ENCODE assay signal across 8 cellular contexts in the genomic region with DNA sequence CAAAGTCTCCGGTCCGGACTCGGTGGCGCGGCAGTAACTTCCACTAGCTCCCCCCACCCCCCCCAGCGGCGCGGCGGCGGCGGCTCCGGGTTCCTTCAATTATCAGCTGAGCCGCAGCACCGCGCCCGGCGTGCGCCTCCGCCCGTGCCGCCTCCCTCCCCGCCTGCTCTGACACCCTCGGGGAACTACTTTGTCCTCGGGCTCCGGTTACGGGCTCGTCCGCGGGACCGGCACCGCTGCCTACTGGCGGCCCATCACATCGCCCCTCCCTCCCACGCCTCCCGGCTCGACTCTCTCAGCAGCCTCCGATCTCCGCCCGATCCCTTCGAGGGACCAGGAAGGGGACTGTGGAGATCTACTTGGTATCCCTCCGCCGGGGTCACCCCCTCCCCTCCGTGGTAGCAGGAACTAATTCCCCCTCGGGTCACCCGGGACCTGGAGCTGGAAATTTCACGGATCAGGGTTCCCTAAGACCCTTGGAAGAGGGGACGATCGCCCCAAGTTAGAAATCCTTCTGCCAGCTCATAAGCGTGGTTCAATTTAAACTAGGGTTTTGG. TPM values are rescaled to one million over a fixed set of nuclear protein-coding genes. Genes with fewer than 3 reads are reported as not detected.
A peak's percentile ranks its signal among the peaks of the same experiment; 100 is the strongest.
DNase-seq lines count a peak whose midpoint lies in the region; ATAC-seq and TF ChIP-seq lines count a peak whose summit lies in the region.

A gene (minus strand): TSS at position 118 of the 557 bp plus-strand sequence. CDS start 41,930 bp downstream, outside the sequence.

- WGBS in esophagus muscularis mucosa = 0% methylated on average over 16 of the region's 49 CpGs

- TF ChIP-seq CTCF in Panc1 (IDR thresholded peaks at IDR 0.05) (no peak), esophagus muscularis mucosa (IDR thresholded peaks at IDR 0.05) (no peak)

- H3K4me1 ChIP-seq in Panc1 (ENCODE audit: control insufficient read depth, insufficient read depth, low read length) = peaks cover 4% of the 10 kb centered on the region; the same call in 1 of the 2 replicates
- peaks cover 27 to 47% (median 41%) of the 10 kb centered on the region in 4 donors for H3K4me1 ChIP-seq in esophagus muscularis mucosa

- TF ChIP-seq POLR2A in esophagus muscularis mucosa (IDR thresholded peaks at IDR 0.05; ENCODE audit: low read depth) = peak; percentile 13

- peak within 1 kb of the TSS; percentile 87 for H3K4me3 ChIP-seq in Jurkat, Clone E6-1 (ENCODE audit: low read length)
- H3K4me3 ChIP-seq in Panc1 (ENCODE audit: low read depth in 2 of 2, low read length in 2 of 2) = peak within 1 kb of the TSS; percentile 91
- peak within 1 kb of the TSS; percentile 84 to 96 (median 90) for H3K4me3 ChIP-seq in esophagus muscularis mucosa

- BruUV-seq in Panc1 (replicated peaks; lab: Mats Ljungman, UMichigan) = no TSS peak

- no peak for TF ChIP-seq EP300 in esophagus muscularis mucosa (IDR thresholded peaks at IDR 0.05)

- H3K27me3 ChIP-seq in Panc1 (ENCODE audit: control insufficient read depth, insufficient read depth, low read length) (no peaks in the 10 kb centered on the region), esophagus muscularis mucosa (no peaks in the 10 kb centered on the region)

- H3K27ac ChIP-seq in Panc1 (ENCODE audit: low read length) = peak within 1 kb of the TSS; percentile 94
- peak within 1 kb of the TSS; percentile 97 to 100 (median 99) for H3K27ac ChIP-seq in esophagus muscularis mucosa (replicated peaks in 1 of 4)

- ATAC-seq in GM21619 (IDR thresholded peaks at IDR 0.05; ENCODE audit: unreplicated experiment) (peak; percentile 68), Panc1 (peak; percentile 91)

- no peaks in the 10 kb centered on the region for H3K9me3 ChIP-seq in Panc1 (ENCODE audit: control insufficient read depth, insufficient read depth, low read depth, low read length)
- H3K9me3 ChIP-seq in esophagus muscularis mucosa = no peaks in the 10 kb centered on the region

- intact Hi-C loops in Panc1 (cut with micrococcal nuclease; ENCODE audit: unreplicated experiment) (no loop called here), esophagus muscularis mucosa (cut with DNase I) (loop anchor here (5.0 kb wide), 1 partner anchor 60 kb away; no protein-coding TSS in a partner anchor)

- POLR2A ChIA-PET in Panc1 (lab: Charles Lee) = interaction anchor here (1.1 kb wide), 1 partner anchor 11 kb away, joined by 3 read pairs; no protein-coding TSS in a partner anchor

- H3K36me3 ChIP-seq in Panc1 (ENCODE audit: control insufficient read depth, insufficient read depth, low read length) = peaks cover 15% of the 10 kb centered on the region; the same call in 1 of the 2 replicates
- peaks cover 0 to 6% (median 2%) of the 10 kb centered on the region in 4 donors for H3K36me3 ChIP-seq in esophagus muscularis mucosa

- in situ Hi-C loops in Panc1 (cut with HindIII; ENCODE audit: low pct_unique_long_range_greater_than_20kb, low sequenced_read_pairs) = no loop called here

- DNase-seq in DMS153 treated with DMSO at 0.1 percent for 48 hours (lab: John Stamatoyannopoulos, UW; ENCODE audit: unreplicated experiment) (peak; percentile 91), Panc1 (ENCODE audit: low read depth, low spot score) (peak; percentile 84), esophagus muscularis mucosa (ENCODE audit: extremely low spot score) (peak; percentile 98), myocyte (ENCODE audit: low read depth) (peak; percentile 97)
- DNase-seq in Jurkat, Clone E6-1 (ENCODE audit: low read depth, low spot score) = peak; percentile 96
- peak; percentile 96 for DNase-seq in activated T-cell treated with anti-CD3 and anti-CD28 coated beads, Interleukin-2, amount 50 U/mL, for 48 hours
- DNase-seq in stimulated activated CD8-positive, alpha-beta memory T cell treated with anti-CD3 and anti-CD28 coated beads, Interleukin-7, amount 100 ng/mL, for 48 hours (ENCODE audit: extremely low read depth in 1 of 2, low read depth in 1 of 2) = peak; percentile 74 to 89

- CTCF ChIA-PET in Panc1 (lab: Charles Lee) = no interaction called here

RNA-seq across cellular contexts. Expression of the gene that starts here (rescaled TPM):
- 145 TPM for polyA plus RNA-seq in Jurkat, Clone E6-1 (2012; ENCODE audit: insufficient read depth, insufficient read length)
- 368 TPM for total RNA-seq in Panc1 (2021; ENCODE audit: unreplicated experiment)
- polyA plus RNA-seq in Panc1 (2012; ENCODE audit: insufficient read length) = 119 TPM
- total RNA-seq in esophagus muscularis mucosa = 100 to 1,000 TPM; 156 to 182 (median 168) TPM
- 167 and 173 TPM in 2 replicates for total RNA-seq in myocyte
- 91.2 TPM for polyA plus RNA-seq in myocyte (2012)

Comparison
In these comparisons a context has a peak if more than half of its experiments do, and no peak if none do; other contexts are left out.
1. Peak in every context shown above with its lines: DNase-seq, ATAC-seq, H3K4me3 ChIP-seq and H3K27ac ChIP-seq.